In the genomic region with DNA sequence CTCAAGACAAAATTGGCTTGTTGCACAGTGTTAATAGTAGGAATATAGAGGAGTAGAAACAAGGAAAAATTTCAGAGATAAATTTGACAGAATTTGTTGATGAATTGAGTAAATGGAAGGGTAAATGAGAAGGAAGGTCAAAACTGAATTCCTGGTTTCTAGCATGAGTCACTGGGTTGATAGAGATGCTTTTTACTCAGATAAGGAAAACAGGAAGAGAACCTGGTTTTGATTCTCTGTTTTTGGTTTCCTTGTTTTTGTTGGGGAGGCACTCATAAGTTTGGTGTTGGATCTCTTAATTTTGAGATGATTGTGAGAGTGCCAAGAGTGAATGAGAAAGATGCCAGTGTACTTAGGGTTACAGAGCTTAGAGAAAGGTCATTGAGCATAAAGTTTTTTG, we compare ENCODE assay signal across 19 cellular contexts. TPM values are rescaled to one million over a fixed set of nuclear protein-coding genes. Genes with fewer than 3 reads are reported as not detected.
DNase-seq lines count a peak whose midpoint lies in the region; ATAC-seq and TF ChIP-seq lines count a peak whose summit lies in the region.
"Had no signal": no experiment of that assay in that cellular context is flagged by ENCODE, and none has a peak within 500 bp of the region (broad histone marks: within the 10 kb centered on the region; RNA-seq: fewer than 3 reads in every experiment).

No MANE protein-coding gene starts in this region.

- H3K36me3 ChIP-seq in adrenal gland (replicated peaks in 1 of 2) (no peaks in the 10 kb centered on the region), A673 (ENCODE audit: insufficient read depth, low read length, poor library complexity, severe bottlenecking) (peaks cover 3% of the 10 kb centered on the region)
- H3K36me3 ChIP-seq: colonic mucosa had no signal

- no peak overlapping the region for H3K4me3 ChIP-seq in adrenal gland
- no peak overlapping the region for H3K4me3 ChIP-seq in A673 (ENCODE audit: low read depth, low read length, poor library complexity, severe bottlenecking)
- H3K4me3 ChIP-seq: colonic mucosa had no signal

- ATAC-seq in natural killer cell = no peak
- ATAC-seq in HG02884 (IDR thresholded peaks at IDR 0.05; ENCODE audit: unreplicated experiment) = no peak
- no peak for ATAC-seq in HG03175 (IDR thresholded peaks at IDR 0.05; ENCODE audit: unreplicated experiment)

- H3K9me3 Mint-ChIP-seq in activated CD4-positive, alpha-beta memory T cell treated with anti-CD3 and anti-CD28 coated beads, Interleukin-2, amount 10 ng/mL, durations not matched to agents 7 days and 5 days = no peaks in the 10 kb centered on the region
- no peaks in the 10 kb centered on the region for H3K9me3 Mint-ChIP-seq in activated CD4-positive, alpha-beta memory T cell treated with anti-CD3 and anti-CD28 coated beads for 36 hours
- no peaks in the 10 kb centered on the region for H3K9me3 Mint-ChIP-seq in natural killer cell
- H3K9me3 Mint-ChIP-seq: activated B cell treated with CpG ODN at 0.5 μM for 24 hours, type B pancreatic cell had no signal

- CTCF ChIA-PET in activated CD4-positive, alpha-beta memory T cell treated with anti-CD3 and anti-CD28 coated beads, Interleukin-2, amount 10 ng/mL, durations not matched to agents 7 days and 5 days (lab: Charles Lee) = no interaction called here
- CTCF ChIA-PET in activated CD4-positive, alpha-beta memory T cell treated with anti-CD3 and anti-CD28 coated beads for 36 hours (lab: Charles Lee) = interaction anchor here (0.8 to 0.9 kb wide), 2 partner anchors 125 to 361 kb away, joined by 3 to 4 read pairs; no protein-coding TSS in a partner anchor
- CTCF ChIA-PET in A673 (lab: Charles Lee) = no interaction called here

- H3K27ac ChIP-seq in adrenal gland (peak overlapping the region in 4 of 5 donors; percentile 2 to 47 (median 27)), A673 (ENCODE audit: low read depth, low read length, poor library complexity, severe bottlenecking) (no peak overlapping the region)
- H3K27ac ChIP-seq: C4-2B, colonic mucosa had no signal

- peaks cover 25% of the 10 kb centered on the region for H3K4me1 Mint-ChIP-seq in activated CD4-positive, alpha-beta memory T cell treated with anti-CD3 and anti-CD28 coated beads, Interleukin-2, amount 10 ng/mL, durations not matched to agents 7 days and 5 days
- H3K4me1 Mint-ChIP-seq in activated CD4-positive, alpha-beta memory T cell treated with anti-CD3 and anti-CD28 coated beads for 36 hours (ENCODE audit: low read depth) = peaks cover 13% of the 10 kb centered on the region
- peaks cover 34 to 36% of the 10 kb centered on the region in 2 donors for H3K4me1 Mint-ChIP-seq in natural killer cell

- H3K36me3 Mint-ChIP-seq in activated CD4-positive, alpha-beta memory T cell treated with anti-CD3 and anti-CD28 coated beads, Interleukin-2, amount 10 ng/mL, durations not matched to agents 7 days and 5 days (ENCODE audit: low read depth) = peaks cover 16% of the 10 kb centered on the region
- H3K36me3 Mint-ChIP-seq in activated CD4-positive, alpha-beta memory T cell treated with anti-CD3 and anti-CD28 coated beads for 36 hours = peaks cover 11% of the 10 kb centered on the region
- H3K36me3 Mint-ChIP-seq in natural killer cell = no peaks in the 10 kb centered on the region

- H3K4me1 ChIP-seq in adrenal gland (replicated peaks in 1 of 2) (peaks cover 14 to 15% of the 10 kb centered on the region in 2 donors), A673 (ENCODE audit: insufficient read depth, low read length, poor library complexity, severe bottlenecking) (peaks cover 23% of the 10 kb centered on the region)
- H3K4me1 ChIP-seq: colonic mucosa had no signal

- POLR2A ChIA-PET in activated CD4-positive, alpha-beta memory T cell treated with anti-CD3 and anti-CD28 coated beads, Interleukin-2, amount 10 ng/mL, durations not matched to agents 7 days and 5 days (lab: Charles Lee) = no interaction called here
- POLR2A ChIA-PET in activated CD4-positive, alpha-beta memory T cell treated with anti-CD3 and anti-CD28 coated beads for 36 hours (lab: Charles Lee) = no interaction called here
- POLR2A ChIA-PET in A673 (lab: Charles Lee; ENCODE audit: low non-redundant PET) = no interaction called here

- H3K27ac Mint-ChIP-seq in activated CD4-positive, alpha-beta memory T cell treated with anti-CD3 and anti-CD28 coated beads, Interleukin-2, amount 10 ng/mL, durations not matched to agents 7 days and 5 days = peak overlapping the region; percentile 6
- no peak overlapping the region for H3K27ac Mint-ChIP-seq in activated CD4-positive, alpha-beta memory T cell treated with anti-CD3 and anti-CD28 coated beads for 36 hours
- H3K27ac Mint-ChIP-seq in natural killer cell = peak overlapping the region; percentile 0 to 23
- H3K27ac Mint-ChIP-seq: activated B cell treated with CpG ODN at 0.5 μM for 24 hours, type B pancreatic cell had no signal

- BruUV-seq in A673 (replicated peaks; lab: Mats Ljungman, UMichigan) = no TSS peak

- no peak for TF ChIP-seq CTCF in adrenal gland (IDR thresholded peaks at IDR 0.05)
- TF ChIP-seq CTCF in natural killer cell (IDR thresholded peaks at IDR 0.05) = no peak
- TF ChIP-seq CTCF in A673 (conservative IDR thresholded peaks at IDR 0.05; ENCODE audit: low read depth, low read length) = no peak

- no peaks in the 10 kb centered on the region for H3K27me3 Mint-ChIP-seq in activated CD4-positive, alpha-beta memory T cell treated with anti-CD3 and anti-CD28 coated beads, Interleukin-2, amount 10 ng/mL, durations not matched to agents 7 days and 5 days
- no peaks in the 10 kb centered on the region for H3K27me3 Mint-ChIP-seq in activated CD4-positive, alpha-beta memory T cell treated with anti-CD3 and anti-CD28 coated beads for 36 hours
- H3K27me3 Mint-ChIP-seq in natural killer cell (ENCODE audit: low read depth in 2 of 2) = no peaks in the 10 kb centered on the region
- H3K27me3 Mint-ChIP-seq: activated B cell treated with CpG ODN at 0.5 μM for 24 hours, type B pancreatic cell had no signal

- no peak overlapping the region for H3K4me3 Mint-ChIP-seq in activated CD4-positive, alpha-beta memory T cell treated with anti-CD3 and anti-CD28 coated beads, Interleukin-2, amount 10 ng/mL, durations not matched to agents 7 days and 5 days
- H3K4me3 Mint-ChIP-seq in activated CD4-positive, alpha-beta memory T cell treated with anti-CD3 and anti-CD28 coated beads for 36 hours = no peak overlapping the region
- no peak overlapping the region for H3K4me3 Mint-ChIP-seq in natural killer cell
- H3K4me3 Mint-ChIP-seq: activated B cell treated with CpG ODN at 0.5 μM for 24 hours, type B pancreatic cell had no signal

- intact Hi-C loops in activated CD4-positive, alpha-beta memory T cell treated with anti-CD3 and anti-CD28 coated beads for 36 hours (cut with micrococcal nuclease) = no loop called here
- intact Hi-C loops in adrenal gland (cut with DNase I) = no loop called here
- intact Hi-C loops in natural killer cell (cut with micrococcal nuclease) = no loop called here
- intact Hi-C loops in A673 (cut with micrococcal nuclease; ENCODE audit: unreplicated experiment) = no loop called here

- no peak for DNase-seq in activated CD4-positive, alpha-beta memory T cell treated with anti-CD3 and anti-CD28 coated beads, Interleukin-2, amount 10 ng/mL, durations not matched to agents 7 days and 5 days
- no peak for DNase-seq in activated CD4-positive, alpha-beta memory T cell treated with anti-CD3 and anti-CD28 coated beads for 36 hours
- DNase-seq in NCI-H226 (peak; percentile 35), adrenal gland (no peak), natural killer cell (no peak), A673 (ENCODE audit: low spot score) (no peak)
- DNase-seq: activated B cell treated with CpG ODN at 0.5 μM for 24 hours; colonic mucosa; foreskin melanocyte; kidney glomerular epithelial cell; midbrain; NCI-H187 treated with DMSO at 0.1 percent for 48 hours; NK-92 treated with Interleukin-12 subunit alpha and Interleukin-12 subunit beta, amount 100 ng/mL, for 24 hours; right cardiac atrium; stimulated activated naive CD4-positive, alpha-beta T cell had no signal

- no peak for TF ChIP-seq POLR2A in adrenal gland (IDR thresholded peaks at IDR 0.05)

- no peaks in the 10 kb centered on the region for H3K9me3 ChIP-seq in adrenal gland (replicated peaks in 1 of 3)
- no peaks in the 10 kb centered on the region for H3K9me3 ChIP-seq in A673 (ENCODE audit: low read depth, low read length, poor library complexity, severe bottlenecking)
- H3K9me3 ChIP-seq: colonic mucosa had no signal

- no peaks in the 10 kb centered on the region for H3K27me3 ChIP-seq in adrenal gland
- H3K27me3 ChIP-seq in A673 (replicated peaks; ENCODE audit: insufficient read depth, low read depth, low read length, poor library complexity) = no peaks in the 10 kb centered on the region
- H3K27me3 ChIP-seq: colonic mucosa had no signal

RNA-seq across cellular contexts. Expression of a gene that starts 7.1 kb away (rescaled TPM):
- total RNA-seq in activated CD4-positive, alpha-beta memory T cell treated with anti-CD3 and anti-CD28 coated beads, Interleukin-2, amount 10 ng/mL, durations not matched to agents 7 days and 5 days = 1 to 10 TPM in 1 of 2 experiments, under 1 TPM in 1; 0.95 to 1.2 TPM
- under 1 TPM; 0.34 to 0.40 TPM for total RNA-seq in activated CD4-positive, alpha-beta memory T cell treated with anti-CD3 and anti-CD28 coated beads for 36 hours
- total RNA-seq in adrenal gland = 1 to 10 TPM in 6 of 8 donors, under 1 TPM in 1, not detected in 1; 0.72 to 7.6 (median 3.0) TPM
- polyA plus RNA-seq in adrenal gland = 1 to 10 TPM; 1.5 to 8.2 (median 4.3) TPM
- total RNA-seq in natural killer cell = 10 to 100 TPM; 17.6 to 29.5 (median 21.2) TPM
- total RNA-seq in A673 (2021) = 1.8 and 2.0 TPM in 2 replicates
